In genomic region chr17:3657874-3658783, GRCh38 we compare ENCODE assay signal across 1 cellular context.
TF ChIP-seq lines count a peak whose summit lies in the region.

No MANE protein-coding gene starts in this region.

TF ChIP-seq in A549, 52 proteins besides CTCF, POLR2A, EP300 and RAD21 (continued from another document):
- no peak for TF ChIP-seq PBX3 (IDR thresholded peaks at IDR 0.05)
- TF ChIP-seq BHLHE40 (IDR thresholded peaks at IDR 0.05; ENCODE audit: low read depth, low read length) = no peak
- TF ChIP-seq CHD2 (IDR thresholded peaks at IDR 0.05; ENCODE audit: low read length, partially characterized antibody) = no peak
- TF ChIP-seq ZSCAN20 (CRISPR knock-in tag; IDR thresholded peaks at IDR 0.05) = no peak
- no peak for TF ChIP-seq FOSB (CRISPR knock-in tag; IDR thresholded peaks at IDR 0.05)
